ENCODE assay signal across 8 cellular contexts in genomic region chr6:42402184-42402583, GRCh38. TPM values are rescaled to one million over a fixed set of nuclear protein-coding genes. Genes with fewer than 3 reads are reported as not detected.
DNase-seq lines count a peak whose midpoint lies in the region; ATAC-seq lines count a peak whose summit lies in the region.

No MANE protein-coding gene starts in this region.

- no peaks in the 10 kb centered on the region for H3K9me3 Mint-ChIP-seq in activated naive CD4-positive, alpha-beta T cell treated with anti-CD3 and anti-CD28 coated beads, Interleukin-2, amount 50 U/mL, for 72 hours

- DNase-seq in activated CD4-positive, CD25-positive, alpha-beta regulatory T cell treated with anti-CD3 and anti-CD28 coated beads, Interleukin-2, amount 50 U/mL, for 16 hours (ENCODE audit: low read depth, low spot score) = peak; percentile 39
- no peak for DNase-seq in activated CD4-positive, CD25-positive, alpha-beta regulatory T cell treated with anti-CD3 and anti-CD28 coated beads, Interleukin-2, amount 50 U/mL, for 72 hours
- DNase-seq in LHCN-M2 (ENCODE audit: low read depth) = peak; percentile 41
- DNase-seq in activated naive CD4-positive, alpha-beta T cell treated with anti-CD3 and anti-CD28 coated beads, Interleukin-2, amount 50 U/mL, for 72 hours (ENCODE audit: low spot score in 2 of 2) = peak; percentile 64 to 76
- DNase-seq in stimulated activated CD4-positive, alpha-beta T cell treated with anti-CD3 and anti-CD28 coated beads, TNF-alpha, amount 100 ng/mL, for 4 hours (ENCODE audit: low read depth in 3 of 3) = peak in 2 of 3 experiments; percentile 24 to 49
- DNase-seq in NCI-H2029 treated with DMSO at 0.1 percent for 48 hours (lab: John Stamatoyannopoulos, UW) = no peak
- no peak for DNase-seq in NCI-H524 treated with DMSO at 0.1 percent for 48 hours (lab: John Stamatoyannopoulos, UW)

- peak overlapping the region; percentile 96 to 97 for H3K27ac Mint-ChIP-seq in activated naive CD4-positive, alpha-beta T cell treated with anti-CD3 and anti-CD28 coated beads, Interleukin-2, amount 50 U/mL, for 72 hours

- H3K36me3 Mint-ChIP-seq in activated naive CD4-positive, alpha-beta T cell treated with anti-CD3 and anti-CD28 coated beads, Interleukin-2, amount 50 U/mL, for 72 hours = peaks cover 5 to 49% of the 10 kb centered on the region in 2 donors

- peak; percentile 96 for ATAC-seq in activated naive CD4-positive, alpha-beta T cell treated with anti-CD3 and anti-CD28 coated beads, Interleukin-2, amount 50 U/mL, for 72 hours
- ATAC-seq in HG03460 (IDR thresholded peaks at IDR 0.05; ENCODE audit: unreplicated experiment) = no peak

RNA-seq across cellular contexts. Expression of gene TRERF1, which starts 49.5 kb away (rescaled TPM):
- 3.0 and 4.0 TPM in 2 replicates for total RNA-seq in LHCN-M2 (2014; rRNA removed)
- 2.2 TPM for polyA plus RNA-seq in LHCN-M2 (2012)
- total RNA-seq in activated naive CD4-positive, alpha-beta T cell treated with anti-CD3 and anti-CD28 coated beads, Interleukin-2, amount 50 U/mL, for 72 hours = 10 to 100 TPM in 1 of 2 donors, 1 to 10 TPM in 1; 3.8 to 28.2 TPM

Comparison
In these comparisons a context has a peak if more than half of its experiments do, and no peak if none do; other contexts are left out.
1. DNase-seq: peak in activated CD4-positive, CD25-positive, alpha-beta regulatory T cell treated with anti-CD3 and anti-CD28 coated beads, Interleukin-2, amount 50 U/mL, for 16 hours (single experiment), LHCN-M2 (single experiment), activated naive CD4-positive, alpha-beta T cell treated with anti-CD3 and anti-CD28 coated beads, Interleukin-2, amount 50 U/mL, for 72 hours (2 of 2) and stimulated activated CD4-positive, alpha-beta T cell treated with anti-CD3 and anti-CD28 coated beads, TNF-alpha, amount 100 ng/mL, for 4 hours (2 of 3); none in activated CD4-positive, CD25-positive, alpha-beta regulatory T cell treated with anti-CD3 and anti-CD28 coated beads, Interleukin-2, amount 50 U/mL, for 72 hours (single experiment), NCI-H2029 treated with DMSO at 0.1 percent for 48 hours (single experiment) and NCI-H524 treated with DMSO at 0.1 percent for 48 hours (single experiment).